Comparison of ENCODE assay signal across 8 cellular contexts in the genomic region with DNA sequence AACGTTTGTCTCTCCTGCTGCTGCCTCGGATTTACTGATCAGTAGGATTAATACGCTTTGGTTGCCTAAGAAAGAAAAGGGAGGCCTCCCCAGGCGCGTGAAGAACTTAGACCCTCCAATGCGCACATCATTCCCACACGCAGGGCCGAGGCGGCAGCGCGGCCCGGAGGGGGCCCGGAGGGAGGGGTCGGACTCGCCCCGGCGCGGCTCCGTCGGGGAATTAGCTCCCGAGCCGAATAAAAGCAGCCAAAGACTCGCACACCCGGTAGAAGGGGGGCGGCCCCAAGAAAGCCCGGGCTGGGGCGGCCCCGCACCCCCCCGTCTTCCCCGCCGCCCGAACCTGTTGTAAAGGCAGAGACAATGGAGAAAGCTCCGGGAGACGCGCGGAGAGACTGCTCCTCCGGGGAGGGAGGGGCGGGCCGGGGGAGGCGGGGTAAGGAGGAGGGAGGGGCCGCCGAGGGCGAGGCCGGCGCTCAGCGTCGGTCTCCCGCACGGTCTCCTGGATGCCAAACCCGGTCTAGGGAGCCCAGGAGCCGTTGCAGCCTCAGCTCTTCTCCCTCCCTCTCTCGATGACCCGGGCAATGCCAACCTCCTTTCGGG. TPM values are rescaled to one million over a fixed set of nuclear protein-coding genes. Genes with fewer than 3 reads are reported as not detected.
DNase-seq lines count a peak whose midpoint lies in the region; ATAC-seq and TF ChIP-seq lines count a peak whose summit lies in the region.

A gene (minus strand): TSS at position 362 of the 600 bp plus-strand sequence. CDS start 446 bp downstream, outside the sequence.

- no peaks in the 10 kb centered on the region for H3F3A ChIP-seq in smooth muscle cell (ENCODE audit: low read depth)

- H3K9me2 ChIP-seq in Karpas-422 (replicated peaks; ENCODE audit: insufficient read depth, low read length) = no peaks in the 10 kb centered on the region

- peak within 1 kb of the TSS; percentile 79 for H3K9ac ChIP-seq in Karpas-422 (ENCODE audit: low read length)
- peak within 1 kb of the TSS; percentile 8 for H3K9ac ChIP-seq in iPS-15b (ENCODE audit: low read depth, low read length)
- no peak within 1 kb of the TSS for H3K9ac ChIP-seq in smooth muscle cell (ENCODE audit: low read depth)

- H3K9me3 ChIP-seq in Karpas-422 (ENCODE audit: low read length) (peaks cover 4% of the 10 kb centered on the region; the same call in 1 of the 2 replicates), iPS-15b (ENCODE audit: control insufficient read depth, insufficient read depth, low read length) (no peaks in the 10 kb centered on the region), smooth muscle cell (replicated peaks; ENCODE audit: low read depth) (no peaks in the 10 kb centered on the region)

- ATAC-seq in GM18867 (IDR thresholded peaks at IDR 0.05; ENCODE audit: unreplicated experiment) (peak; percentile 62), HG02571 (IDR thresholded peaks at IDR 0.05; ENCODE audit: unreplicated experiment) (no peak)

- peaks cover 48% of the 10 kb centered on the region for H3K79me2 ChIP-seq in Karpas-422 (ENCODE audit: low read length)
- H3K79me2 ChIP-seq in smooth muscle cell (ENCODE audit: low read depth) = no peaks in the 10 kb centered on the region

- H3K27ac ChIP-seq in Karpas-422 (ENCODE audit: low read length) (peak within 1 kb of the TSS; percentile 49), smooth muscle cell (ENCODE audit: low read depth) (no peak within 1 kb of the TSS)

- DNase-seq in Karpas-422 = peak; percentile 81
- peak; percentile 61 for DNase-seq in T-helper 22 cell (ENCODE audit: low read depth)
- peak; percentile 42 for DNase-seq in astrocyte of the hippocampus (ENCODE audit: low read depth, low spot score)
- no peak for DNase-seq in smooth muscle cell (lab: John Stamatoyannopoulos, UW; ENCODE audit: unreplicated experiment)
- no peak for DNase-seq in middle frontal gyrus (ENCODE audit: extremely low spot score, low spot score)

- H3K36me3 ChIP-seq in Karpas-422 (ENCODE audit: insufficient read depth, low read length) (0 out of 2 replicates have a peak, but pooled peaks cover 11% of the 10 kb centered on the region), iPS-15b (ENCODE audit: control insufficient read depth, insufficient read depth, low read length) (no peaks in the 10 kb centered on the region), smooth muscle cell (ENCODE audit: low read depth) (no peaks in the 10 kb centered on the region)

- peak within 1 kb of the TSS; percentile 71 for H3K4me2 ChIP-seq in Karpas-422 (ENCODE audit: low read depth, low read length, poor library complexity, severe bottlenecking)
- peak within 1 kb of the TSS; percentile 97 for H3K4me2 ChIP-seq in smooth muscle cell

- TF ChIP-seq CTCF in smooth muscle cell (IDR thresholded peaks at IDR 0.05; ENCODE audit: borderline replicate concordance, insufficient read depth, poor library complexity, severe bottlenecking) = no peak

- H4K20me1 ChIP-seq in Karpas-422 (ENCODE audit: insufficient read depth, low read depth, low read length) = no peaks in the 10 kb centered on the region
- H4K20me1 ChIP-seq in smooth muscle cell (ENCODE audit: low read depth) = no peaks in the 10 kb centered on the region

- H3K4me1 ChIP-seq in Karpas-422 (ENCODE audit: low read length) (peaks cover 25% of the 10 kb centered on the region), iPS-15b (ENCODE audit: control insufficient read depth, insufficient read depth, low read length) (no peaks in the 10 kb centered on the region), smooth muscle cell (ENCODE audit: low read depth) (peaks cover 4% of the 10 kb centered on the region)

- H3K4me3 ChIP-seq in Karpas-422 (ENCODE audit: low read length) (peak within 1 kb of the TSS; percentile 71), iPS-15b (ENCODE audit: low read depth, low read length) (peak within 1 kb of the TSS; percentile 85), smooth muscle cell (peak within 1 kb of the TSS; percentile 58)

- H2AFZ ChIP-seq in Karpas-422 (ENCODE audit: low read length) = peak within 1 kb of the TSS; percentile 48
- H2AFZ ChIP-seq in smooth muscle cell (ENCODE audit: low read depth) = peak within 1 kb of the TSS; percentile 69

- H3K27me3 ChIP-seq in Karpas-422 (ENCODE audit: low read length) (no peaks in the 10 kb centered on the region), iPS-15b (ENCODE audit: control insufficient read depth, insufficient read depth, low read length) (peaks cover 16% of the 10 kb centered on the region), smooth muscle cell (ENCODE audit: low read depth) (peaks cover 66% of the 10 kb centered on the region)

- WGBS in smooth muscle cell (ENCODE audit: low lambda C conversion rate) = 2% methylated on average over 29 of the region's 54 CpGs

RNA-seq across cellular contexts. Expression of the gene that starts here (rescaled TPM):
- 188 and 207 TPM in 2 replicates for total RNA-seq in Karpas-422 (2014; rRNA removed; shearing (Covaris generic); ENCODE audit: low replicate concordance)
- total RNA-seq in smooth muscle cell = 0.18 and 16.8 TPM in 2 replicates
- polyA plus RNA-seq in smooth muscle cell = 0.17 TPM in 1 of 2 replicates, not detected in the other

Comparison
In these comparisons a context has a peak if more than half of its experiments do, and no peak if none do; other contexts are left out.
1. RNA of the gene that starts here (total RNA-seq): 188 to 207 TPM in Karpas-422; 0.18 to 16.8 TPM in smooth muscle cell; every median in the first group is over 10 times any median in the second.
2. DNase-seq: peak in Karpas-422 (single experiment), T-helper 22 cell (single experiment) and astrocyte of the hippocampus (single experiment); none in smooth muscle cell (single experiment) and middle frontal gyrus (single experiment).
3. Peak in every context shown above with its lines, with median percentiles within 50 percentile points of each other: H3K4me3 ChIP-seq.